ENCODE assay signal across 2 cellular contexts in the genomic region with DNA sequence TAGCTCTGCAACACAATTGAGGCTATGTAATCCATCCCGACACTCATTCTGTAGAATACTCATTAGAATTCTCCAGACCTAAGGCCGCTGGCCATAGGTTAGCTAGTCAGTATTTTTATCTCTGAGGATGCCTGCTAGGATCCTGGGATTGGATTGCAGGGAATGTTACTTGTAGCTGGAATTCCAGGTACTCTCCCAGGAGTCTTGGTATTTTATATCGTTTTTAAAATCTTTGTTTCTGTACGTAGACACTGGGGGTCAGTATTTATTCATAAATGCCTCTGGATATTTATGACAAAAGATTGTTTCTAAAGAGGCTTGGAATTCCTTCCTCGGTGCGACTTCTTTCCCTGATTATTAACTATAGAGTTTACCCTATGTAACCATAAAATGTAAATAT.
TF ChIP-seq lines count a peak whose summit lies in the region.

No MANE protein-coding gene starts in this region.

TF ChIP-seq in IMR-90, 13 proteins besides CTCF, POLR2A, EP300 and RAD21:
- no peak for TF ChIP-seq RFX5 (IDR thresholded peaks at IDR 0.05; ENCODE audit: low read depth, low read length)
- no peak for TF ChIP-seq CHD1 (IDR thresholded peaks at IDR 0.05; ENCODE audit: low read depth, low read length)
- TF ChIP-seq BHLHE40 (IDR thresholded peaks at IDR 0.05; ENCODE audit: low read depth, low read length): no peak
- peak; percentile 70 for TF ChIP-seq SMC3 (IDR thresholded peaks at IDR 0.05; ENCODE audit: low read depth, low read length)
- no peak for TF ChIP-seq RCOR1 (IDR thresholded peaks at IDR 0.05; ENCODE audit: insufficient replicate concordance, low read length)

TF ChIP-seq in liver, 16 proteins besides CTCF, POLR2A, EP300 and RAD21:
- TF ChIP-seq FOXA1 (IDR thresholded peaks at IDR 0.05): no peak
- TF ChIP-seq REST (IDR thresholded peaks at IDR 0.05): no peak
- TF ChIP-seq JUND (IDR thresholded peaks at IDR 0.05): no peak
- no peak for TF ChIP-seq RXRA (IDR thresholded peaks at IDR 0.05)
